ENCODE assay signal across 9 cellular contexts in genomic region chr4:54277691-54278090, GRCh38. TPM values are rescaled to one million over a fixed set of nuclear protein-coding genes. Genes with fewer than 3 reads are reported as not detected.
DNase-seq lines count a peak whose midpoint lies in the region; ATAC-seq, FAIRE-seq and TF ChIP-seq lines count a peak whose summit lies in the region.
"Had no signal": no experiment of that assay in that cellular context is flagged by ENCODE, and none has a peak within 500 bp of the region (broad histone marks: within the 10 kb centered on the region; RNA-seq: fewer than 3 reads in every experiment).

No MANE protein-coding gene starts in this region.

- CTCF ChIA-PET in MCF 10A (lab: Yijun Ruan, JAX) = interaction anchor here (0.6 to 1.8 kb wide), 4 partner anchors 13 to 333 kb away, joined by 3 to 7 read pairs (median 4); no protein-coding TSS in a partner anchor
- CTCF ChIA-PET in CD4-positive, alpha-beta T cell (lab: Charles Lee) = no interaction called here

- H3K27me3 Mint-ChIP-seq in MCF 10A (ENCODE audit: insufficient read depth, unreplicated experiment) (no peaks in the 10 kb centered on the region), endodermal cell (ENCODE audit: insufficient read depth) (no peaks in the 10 kb centered on the region)
- peaks cover 55% of the 10 kb centered on the region for H3K27me3 Mint-ChIP-seq in CD4-positive, alpha-beta T cell

- H3K27ac Mint-ChIP-seq in MCF 10A (ENCODE audit: low read depth, unreplicated experiment) (peak overlapping the region; percentile 46), endodermal cell (no peak overlapping the region)
- H3K27ac Mint-ChIP-seq in CD4-positive, alpha-beta T cell = no peak overlapping the region
- H3K27ac Mint-ChIP-seq: memory B cell had no signal

- peaks cover 0 to 3% of the 10 kb centered on the region in 2 donors for H3K4me1 ChIP-seq in breast epithelium
- H3K4me1 ChIP-seq in endodermal cell (ENCODE audit: control insufficient read depth, insufficient read depth, low read length) = peaks cover 2% of the 10 kb centered on the region

- H3K36me3 ChIP-seq in breast epithelium (no peaks in the 10 kb centered on the region), endodermal cell (ENCODE audit: control insufficient read depth, insufficient read depth, low read length) (peaks cover 24% of the 10 kb centered on the region)

- peaks cover 25% of the 10 kb centered on the region for H3K4me1 Mint-ChIP-seq in MCF 10A (ENCODE audit: insufficient read depth, unreplicated experiment)
- H3K4me1 Mint-ChIP-seq in endodermal cell = peaks cover 18% of the 10 kb centered on the region
- no peaks in the 10 kb centered on the region for H3K4me1 Mint-ChIP-seq in CD4-positive, alpha-beta T cell (ENCODE audit: low read depth)

- no peak for TF ChIP-seq CTCF in MCF 10A (IDR thresholded peaks at IDR 0.05; ENCODE audit: unreplicated experiment)
- TF ChIP-seq CTCF in breast epithelium (IDR thresholded peaks at IDR 0.05) = no peak
- no peak for TF ChIP-seq CTCF in endodermal cell (conservative IDR thresholded peaks at IDR 0.05)
- TF ChIP-seq CTCF in CD4-positive, alpha-beta T cell (IDR thresholded peaks at IDR 0.05) = no peak

- peak overlapping the region in 1 of 2 donors; percentile 28 for H3K27ac ChIP-seq in breast epithelium
- no peak overlapping the region for H3K27ac ChIP-seq in endodermal cell (ENCODE audit: low read depth, low read length)
- H3K27ac ChIP-seq in CD4-positive, alpha-beta T cell (ENCODE audit: low read depth, low read length) = no peak overlapping the region

- POLR2A ChIA-PET in MCF 10A (lab: Yijun Ruan, JAX) = interaction anchor here (0.6 to 1.1 kb wide), 4 partner anchors 208 to 1691 kb away, joined by 3 to 4 read pairs (median 3); no protein-coding TSS in a partner anchor
- POLR2A ChIA-PET in CD4-positive, alpha-beta T cell (lab: Charles Lee) = no interaction called here

- peak; percentile 65 for DNase-seq in MCF 10A (ENCODE audit: unreplicated experiment)
- DNase-seq in breast epithelium (ENCODE audit: low spot score in 2 of 2) = no peak
- DNase-seq in HTR-8/SVneo (ENCODE audit: insufficient read length, low spot score) = peak; percentile 24
- DNase-seq in endodermal cell = no peak
- peak; percentile 55 for DNase-seq in ureter (ENCODE audit: low spot score)
- no peak for DNase-seq in CD4-positive, alpha-beta T cell
- no peak for DNase-seq in activated effector memory CD4-positive, alpha-beta T cell treated with Interleukin-2 at 50 U/mL for 16 hours
- no peak for DNase-seq in NCI-H146 treated with DMSO at 0.1 percent for 48 hours (lab: John Stamatoyannopoulos, UW; ENCODE audit: unreplicated experiment)

- TF ChIP-seq POLR2A in breast epithelium (IDR thresholded peaks at IDR 0.05) = no peak

- intact Hi-C loops in MCF 10A (cut with micrococcal nuclease) (no loop called here), breast epithelium (cut with DNase I; ENCODE audit: low total_unique reads) (no loop called here)
- intact Hi-C loops in CD4-positive, alpha-beta T cell (cut with DNase I, micrococcal nuclease) = no loop called here

- no TSS peak for BruUV-seq in MCF 10A (replicated peaks; lab: Mats Ljungman, UMichigan)

- WGBS in endodermal cell (ENCODE audit: insufficient coverage in 1 of 2, insufficient read length in 1 of 2), 2 experiments = 50 to 69% methylated on average over 1 of the region's 1 CpG

- FAIRE-seq in HTR-8/SVneo (lab: Jason Lieb, UNC) = no peak

- no peaks in the 10 kb centered on the region for H3K27me3 ChIP-seq in breast epithelium
- H3K27me3 ChIP-seq in endodermal cell (ENCODE audit: control insufficient read depth, insufficient read depth, low read length, poor library complexity, severe bottlenecking) = no peaks in the 10 kb centered on the region
- no peaks in the 10 kb centered on the region for H3K27me3 ChIP-seq in CD4-positive, alpha-beta T cell (ENCODE audit: control insufficient read depth, insufficient read depth, low read length)

- H3K9me3 ChIP-seq in breast epithelium (no peaks in the 10 kb centered on the region), endodermal cell (ENCODE audit: control insufficient read depth, low read length) (peaks cover 15% of the 10 kb centered on the region)
- peaks cover 2% of the 10 kb centered on the region for H3K9me3 ChIP-seq in CD4-positive, alpha-beta T cell (ENCODE audit: control insufficient read depth, low read length)

- H3K4me3 Mint-ChIP-seq in MCF 10A (ENCODE audit: unreplicated experiment) (no peak overlapping the region), endodermal cell (peak overlapping the region; percentile 37)
- H3K4me3 Mint-ChIP-seq in CD4-positive, alpha-beta T cell = no peak overlapping the region
- H3K4me3 Mint-ChIP-seq: memory B cell had no signal

- H3K9me3 Mint-ChIP-seq in MCF 10A (ENCODE audit: unreplicated experiment) = no peaks in the 10 kb centered on the region
- H3K9me3 Mint-ChIP-seq in endodermal cell = peaks cover 17% of the 10 kb centered on the region
- H3K9me3 Mint-ChIP-seq in CD4-positive, alpha-beta T cell = peaks cover 7% of the 10 kb centered on the region

- peaks cover 4% of the 10 kb centered on the region for H3K36me3 Mint-ChIP-seq in MCF 10A (ENCODE audit: insufficient read depth, unreplicated experiment)
- H3K36me3 Mint-ChIP-seq in endodermal cell (ENCODE audit: low read depth) = peaks cover 53% of the 10 kb centered on the region
- H3K36me3 Mint-ChIP-seq in CD4-positive, alpha-beta T cell (ENCODE audit: low read depth) = no peaks in the 10 kb centered on the region
- H3K36me3 Mint-ChIP-seq: memory B cell had no signal

- H3K9ac ChIP-seq in endodermal cell (ENCODE audit: extremely low read depth, low read length, poor library complexity, severe bottlenecking) = no peak overlapping the region

- no peak for ATAC-seq in CD4-positive, alpha-beta T cell (ENCODE audit: poor library complexity)

- no peak overlapping the region for H3K4me3 ChIP-seq in breast epithelium
- no peak overlapping the region for H3K4me3 ChIP-seq in endodermal cell (ENCODE audit: low read length)

RNA-seq across cellular contexts. Expression of gene PDGFRA, which starts 48.6 kb away (rescaled TPM):
- total RNA-seq in MCF 10A (2022) (not detected in 2 replicates), breast epithelium (100 to 1,000 TPM; 125 to 154 (median 130) TPM), endodermal cell (10 to 100 TPM in 1 of 2 donors, 1 to 10 TPM in 1; 7.8 to 10.7 TPM), ureter (96.5 TPM)
- 9.9 TPM for polyA plus RNA-seq in endodermal cell (2013, experiment 1 of 2)
- 8.4 TPM for polyA plus RNA-seq in endodermal cell (2013, experiment 2 of 2)
- not detected for total RNA-seq in CD4-positive, alpha-beta T cell

Comparison
In these comparisons a context has a peak if more than half of its experiments do, and no peak if none do; other contexts are left out.
1. DNase-seq: peak in MCF 10A (single experiment), HTR-8/SVneo (single experiment) and ureter (single experiment); none in breast epithelium (0 of 2), endodermal cell (single experiment), CD4-positive, alpha-beta T cell (0 of 10), activated effector memory CD4-positive, alpha-beta T cell treated with Interleukin-2 at 50 U/mL for 16 hours (single experiment) and NCI-H146 treated with DMSO at 0.1 percent for 48 hours (single experiment).